8 cellular contexts compared by ENCODE assay signal in the genomic region with DNA sequence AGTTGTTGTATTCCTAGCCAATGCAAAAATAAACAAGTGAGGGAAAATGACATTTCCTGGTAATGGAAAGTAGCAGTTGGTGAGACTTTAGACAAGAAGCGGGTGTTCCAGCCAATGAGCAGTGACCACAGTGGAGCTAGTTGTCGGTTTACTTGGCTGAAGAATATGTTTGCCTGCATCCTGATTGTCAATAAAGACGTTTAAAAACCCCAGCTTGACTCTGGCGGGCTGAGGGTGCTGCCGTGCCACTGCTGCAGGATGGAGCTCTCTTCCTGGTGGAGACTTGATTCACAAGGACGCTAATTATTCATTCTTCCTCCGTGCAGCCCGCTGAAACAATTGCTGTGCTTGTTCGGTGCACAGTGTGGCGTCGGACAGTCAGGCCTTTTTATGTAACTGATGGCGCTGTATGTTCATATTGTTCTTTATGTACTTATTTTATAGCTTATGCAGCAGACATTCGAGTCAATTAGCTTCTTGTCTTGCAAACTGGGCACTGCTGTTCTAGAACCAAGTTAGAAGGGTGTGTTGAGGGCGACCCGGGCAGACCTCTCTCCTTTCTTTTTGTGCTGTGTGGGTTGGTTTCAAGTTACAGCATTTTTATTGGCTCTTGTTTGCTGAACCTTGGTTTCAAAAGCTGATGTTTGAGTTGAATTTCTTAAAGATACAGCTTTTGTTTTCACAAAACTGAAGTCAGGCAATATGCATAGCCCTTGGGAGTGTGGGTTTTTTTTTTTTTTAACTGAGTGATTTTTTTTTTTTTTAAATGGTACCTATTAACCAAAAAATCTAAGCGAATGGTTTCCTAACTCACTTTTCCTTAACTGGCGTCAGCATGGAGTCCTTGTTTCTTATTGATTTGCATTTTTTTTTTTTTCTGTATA.
A peak's percentile ranks its signal among the peaks of the same experiment; 100 is the strongest.
DNase-seq lines count a peak whose midpoint lies in the region; ATAC-seq and TF ChIP-seq lines count a peak whose summit lies in the region.

No MANE protein-coding gene starts in this region.

- no peak overlapping the region for H3K27ac ChIP-seq in BLaER1
- peak overlapping the region; percentile 0 to 29 for H3K27ac ChIP-seq in ascending aorta

- intact Hi-C loops in ascending aorta (cut with DNase I): no loop called here

- H3K27me3 ChIP-seq in BLaER1 (no peaks in the 10 kb centered on the region), ascending aorta (no peaks in the 10 kb centered on the region)

- DNase-seq in NCI-H146 (lab: John Stamatoyannopoulos, UW): peak; percentile 85
- no peak for DNase-seq in ascending aorta (ENCODE audit: low spot score in 2 of 2)
- peak in 36 of 51 donors; percentile 15 to 83 (median 52) for DNase-seq in hypothalamus (lab: John Stamatoyannopoulos, UW)
- DNase-seq in renal cortical epithelial cell (ENCODE audit: low read depth): peak; percentile 83

- peak overlapping the region; percentile 21; the same call in 1 of the 2 replicates for H3K4me3 ChIP-seq in BLaER1
- H3K4me3 ChIP-seq in ascending aorta: peak overlapping the region; percentile 40 to 56

- peak; percentile 86 for ATAC-seq in GM19463 (IDR thresholded peaks at IDR 0.05; ENCODE audit: unreplicated experiment)
- ATAC-seq in GM19455 (IDR thresholded peaks at IDR 0.05; ENCODE audit: unreplicated experiment): no peak
- no peak for ATAC-seq in HG03439 (IDR thresholded peaks at IDR 0.05; ENCODE audit: unreplicated experiment)

- no peaks in the 10 kb centered on the region for H3K36me3 ChIP-seq in BLaER1
- no peaks in the 10 kb centered on the region for H3K36me3 ChIP-seq in ascending aorta

- peaks cover 31% of the 10 kb centered on the region for H3K4me1 ChIP-seq in BLaER1
- peaks cover 0 to 3% of the 10 kb centered on the region in 2 donors for H3K4me1 ChIP-seq in ascending aorta

- peak overlapping the region; percentile 79 for H3K4me2 ChIP-seq in BLaER1

- H3K9me3 ChIP-seq in BLaER1 (no peaks in the 10 kb centered on the region), ascending aorta (peaks cover 0 to 9% of the 10 kb centered on the region in 2 donors)

- H4K20me1 ChIP-seq in BLaER1: no peaks in the 10 kb centered on the region

- H3K9ac ChIP-seq in BLaER1: no peak overlapping the region

- TF ChIP-seq CTCF in ascending aorta (IDR thresholded peaks at IDR 0.05): no peak

Comparison
In these comparisons a context has a peak if more than half of its experiments do, and no peak if none do; other contexts are left out.
1. DNase-seq: peak in NCI-H146 (single experiment), hypothalamus (36 of 51) and renal cortical epithelial cell (single experiment); none in ascending aorta (0 of 2).